1 cellular context compared by ENCODE assay signal in the genomic region with DNA sequence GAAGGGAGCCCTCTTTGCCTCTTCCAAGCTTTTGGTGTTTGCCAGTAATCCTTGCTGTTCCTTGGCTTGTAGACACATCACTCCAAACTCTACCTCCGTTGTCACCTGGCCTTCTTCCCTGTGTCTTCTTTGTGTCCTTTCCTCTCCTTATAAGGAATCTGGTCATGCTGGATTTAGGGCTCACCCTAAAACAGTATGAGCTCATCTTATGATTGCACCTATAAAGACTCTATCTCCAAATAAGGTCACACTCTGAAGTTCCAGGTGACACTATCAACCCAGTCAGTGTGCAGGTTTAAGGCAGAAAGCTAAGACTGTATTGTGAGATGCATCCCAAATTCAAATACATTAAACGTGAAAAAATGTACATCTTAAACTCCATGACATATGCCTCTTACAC.
TF ChIP-seq lines count a peak whose summit lies in the region.

No MANE protein-coding gene starts in this region.

TF ChIP-seq in H1, 55 proteins besides CTCF, POLR2A, EP300 and RAD21:
- TF ChIP-seq, protein P1, sequence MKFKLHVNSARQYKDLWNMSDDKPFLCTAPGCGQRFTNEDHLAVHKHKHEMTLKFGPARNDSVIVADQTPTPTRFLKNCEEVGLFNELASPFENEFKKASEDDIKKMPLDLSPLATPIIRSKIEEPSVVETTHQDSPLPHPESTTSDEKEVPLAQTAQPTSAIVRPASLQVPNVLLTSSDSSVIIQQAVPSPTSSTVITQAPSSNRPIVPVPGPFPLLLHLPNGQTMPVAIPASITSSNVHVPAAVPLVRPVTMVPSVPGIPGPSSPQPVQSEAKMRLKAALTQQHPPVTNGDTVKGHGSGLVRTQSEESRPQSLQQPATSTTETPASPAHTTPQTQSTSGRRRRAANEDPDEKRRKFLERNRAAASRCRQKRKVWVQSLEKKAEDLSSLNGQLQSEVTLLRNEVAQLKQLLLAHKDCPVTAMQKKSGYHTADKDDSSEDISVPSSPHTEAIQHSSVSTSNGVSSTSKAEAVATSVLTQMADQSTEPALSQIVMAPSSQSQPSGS (IDR thresholded peaks at IDR 0.05; ENCODE audit: low read length): no peak
- 0 out of 2 replicates have a peak, but pooled peaks have one; percentile 46 for TF ChIP-seq SRF (IDR thresholded peaks at IDR 0.05; ENCODE audit: low read depth, low read length)
TF ChIP-seq in H1: peak in this region for 1.
